In the genomic region with DNA sequence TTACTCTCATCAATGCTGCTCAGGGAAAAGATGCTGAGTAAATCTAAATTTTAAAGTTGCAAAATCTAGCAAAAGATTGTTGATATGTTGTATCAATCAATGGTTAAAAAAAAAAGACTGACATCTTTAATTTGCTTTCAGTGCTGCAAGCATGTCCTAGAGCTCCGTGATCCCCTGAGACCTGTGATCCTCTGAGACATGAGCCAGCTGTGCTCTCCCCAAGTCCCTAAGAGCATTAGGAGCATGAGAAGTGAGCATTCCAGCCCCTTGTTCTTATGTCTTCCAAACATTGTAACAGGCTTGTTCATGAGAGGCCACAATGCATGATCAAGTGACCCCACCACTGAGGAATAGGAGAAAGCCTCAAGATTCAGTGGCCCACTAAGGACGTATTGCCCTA, we compare ENCODE assay signal across 12 cellular contexts.
"Had no signal": no experiment of that assay in that cellular context is flagged by ENCODE, and none has a peak within 500 bp of the region (broad histone marks: within the 10 kb centered on the region; RNA-seq: fewer than 3 reads in every experiment).

No MANE protein-coding gene starts in this region.

- H3K4me1 ChIP-seq: gastrocnemius medialis, upper lobe of right lung had no signal

- H3K4me3 ChIP-seq: gastrocnemius medialis, heart right ventricle, right atrium auricular region, smooth muscle cell, upper lobe of right lung had no signal

- DNase-seq: activated gamma-delta T cell; activated naive CD8-positive, alpha-beta T cell treated with anti-CD3 and anti-CD28 coated beads for 36 hours; activated T-cell treated with anti-CD3 and anti-CD28 coated beads, Interleukin-2, amount 50 U/mL, for 1 hour; effector memory CD4-positive, alpha-beta T cell; gastrocnemius medialis; stimulated activated naive CD4-positive, alpha-beta T cell treated with Interleukin-2 at 50 U/mL for 16 hours; upper lobe of right lung had no signal

- ATAC-seq: gastrocnemius medialis had no signal

- H3K27me3 ChIP-seq: brain microvascular endothelial cell, gastrocnemius medialis, heart right ventricle, right atrium auricular region, upper lobe of right lung had no signal

- H3K27ac ChIP-seq: brain microvascular endothelial cell, epithelial cell of prostate, gastrocnemius medialis, heart right ventricle, right atrium auricular region, upper lobe of right lung had no signal

- H3K36me3 ChIP-seq: brain microvascular endothelial cell, gastrocnemius medialis, heart right ventricle, right atrium auricular region, upper lobe of right lung had no signal

- H3K9me3 ChIP-seq: gastrocnemius medialis, heart right ventricle, right atrium auricular region, upper lobe of right lung had no signal

- H3K4me2 ChIP-seq: smooth muscle cell had no signal
